Comparison of ENCODE assay signal across 29 cellular contexts in the genomic region with DNA sequence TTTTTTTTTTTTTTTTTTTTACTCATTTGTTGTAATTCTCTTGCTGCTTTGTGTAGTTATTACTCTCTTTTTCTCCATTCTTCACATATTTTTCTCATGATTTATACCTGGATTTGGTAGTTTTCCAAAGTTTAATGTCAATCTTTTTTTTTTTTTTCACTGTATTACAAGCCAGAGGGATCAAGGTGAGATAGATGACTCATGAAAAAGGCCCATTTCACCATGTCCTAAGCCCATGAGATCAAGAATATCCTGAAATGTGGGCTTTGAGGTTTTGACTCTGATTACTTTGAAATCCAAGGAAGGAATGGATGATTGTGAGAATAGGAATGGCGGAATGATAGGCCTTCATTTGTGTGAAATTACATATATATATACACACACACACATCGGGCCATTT. TPM values are rescaled to one million over a fixed set of nuclear protein-coding genes. Genes with fewer than 3 reads are reported as not detected.
DNase-seq lines count a peak whose midpoint lies in the region; ATAC-seq and TF ChIP-seq lines count a peak whose summit lies in the region.
"Had no signal": no experiment of that assay in that cellular context is flagged by ENCODE, and none has a peak within 500 bp of the region (broad histone marks: within the 10 kb centered on the region; RNA-seq: fewer than 3 reads in every experiment).

No MANE protein-coding gene starts in this region.

- intact Hi-C loops in tibial artery (cut with DNase I; ENCODE audit: low total_unique reads), result no loop called here

- peaks cover 31% of the 10 kb centered on the region for H3K36me3 Mint-ChIP-seq in CD4-positive, CD25-positive, alpha-beta regulatory T cell
- peaks cover 14% of the 10 kb centered on the region for H3K36me3 Mint-ChIP-seq in HFFc6 (ENCODE audit: low read depth)

- no peak overlapping the region for H3K4me3 Mint-ChIP-seq in CD4-positive, CD25-positive, alpha-beta regulatory T cell
- peak overlapping the region; percentile 31; the same call in 1 of the 2 replicates for H3K4me3 Mint-ChIP-seq in HFFc6
- H3K4me3 Mint-ChIP-seq: activated CD4-positive, alpha-beta T cell treated with anti-CD3 and anti-CD28 coated beads, Interleukin-2, amount 10 ng/mL, durations not matched to agents 24 days and 14 days; activated T-helper 1 cell treated with anti-CD3 and anti-CD28 coated beads, Interleukin-12 subunit alpha, Interleukin-12 subunit beta, Interleukin-2, Interleukin-4 antibody, amounts not matched to agents 30 ng/mL and 10 ng/mL and 1 ng/mL, durations not matched to agents 14 hours and 24 hours and 36 hours; neural crest cell had no signal

- TF ChIP-seq CTCF in HFFc6 (IDR thresholded peaks at IDR 0.05) (no peak), RWPE2 (IDR thresholded peaks at IDR 0.05; ENCODE audit: poor library complexity, severe bottlenecking) (no peak), foreskin keratinocyte (conservative IDR thresholded peaks at IDR 0.05) (no peak), tibial artery (IDR thresholded peaks at IDR 0.05) (no peak)

- H3K9me3 Mint-ChIP-seq in CD4-positive, CD25-positive, alpha-beta regulatory T cell, result no peaks in the 10 kb centered on the region
- no peaks in the 10 kb centered on the region for H3K9me3 Mint-ChIP-seq in HFFc6
- H3K9me3 Mint-ChIP-seq: activated CD4-positive, alpha-beta T cell treated with anti-CD3 and anti-CD28 coated beads, Interleukin-2, amount 10 ng/mL, durations not matched to agents 24 days and 14 days; activated T-helper 1 cell treated with anti-CD3 and anti-CD28 coated beads, Interleukin-12 subunit alpha, Interleukin-12 subunit beta, Interleukin-2, Interleukin-4 antibody, amounts not matched to agents 30 ng/mL and 10 ng/mL and 1 ng/mL, durations not matched to agents 14 hours and 24 hours and 36 hours; neural crest cell had no signal

- no peak for ATAC-seq in CD4-positive, CD25-positive, alpha-beta regulatory T cell (ENCODE audit: low read depth in 2 of 2)
- ATAC-seq in RWPE2 (ENCODE audit: low read depth) (peak; percentile 83), foreskin keratinocyte (peak; percentile 83), GM18511 (IDR thresholded peaks at IDR 0.05; ENCODE audit: unreplicated experiment) (no peak), GM18909 (IDR thresholded peaks at IDR 0.05; ENCODE audit: poor library complexity, unreplicated experiment) (no peak)
- ATAC-seq: heart left ventricle, left cardiac atrium, right cardiac atrium, Right ventricle myocardium inferior, SK-N-SH treated with all-trans-retinoic acid at 6 μM for 48 hours had no signal

- no peaks in the 10 kb centered on the region for H3K9me3 ChIP-seq in CD4-positive, CD25-positive, alpha-beta regulatory T cell (ENCODE audit: control insufficient read depth in 2 of 2, low read length in 2 of 2)
- H3K9me3 ChIP-seq in RWPE2 (ENCODE audit: severe bottlenecking) (no peaks in the 10 kb centered on the region), tibial artery (no peaks in the 10 kb centered on the region)
- H3K9me3 ChIP-seq: heart left ventricle, spleen, upper lobe of left lung had no signal

- peaks cover 37% of the 10 kb centered on the region for H3K36me3 ChIP-seq in CD4-positive, CD25-positive, alpha-beta regulatory T cell (ENCODE audit: control insufficient read depth, insufficient read depth, low read length)
- H3K36me3 ChIP-seq in RWPE2 (ENCODE audit: low read depth) (peaks cover 45% of the 10 kb centered on the region), tibial artery (peaks cover 5 to 21% (median 10%) of the 10 kb centered on the region in 3 donors)

- H3K4me3 ChIP-seq in CD4-positive, CD25-positive, alpha-beta regulatory T cell (ENCODE audit: low read depth, low read length), result no peak overlapping the region
- H3K4me3 ChIP-seq in RWPE2 (ENCODE audit: severe bottlenecking) (no peak overlapping the region), tibial artery (no peak overlapping the region)
- H3K4me3 ChIP-seq: cardiac muscle cell, coronary artery, heart left ventricle, spleen, upper lobe of left lung had no signal

- H3K4me1 ChIP-seq in CD4-positive, CD25-positive, alpha-beta regulatory T cell (ENCODE audit: control insufficient read depth, insufficient read depth, low read length, poor library complexity, severe bottlenecking), result no peaks in the 10 kb centered on the region
- peaks cover 38% of the 10 kb centered on the region for H3K4me1 ChIP-seq in RWPE2 (ENCODE audit: insufficient read depth, poor library complexity, severe bottlenecking)
- H3K4me1 ChIP-seq in foreskin keratinocyte, result peaks cover 14% of the 10 kb centered on the region
- H3K4me1 ChIP-seq in tibial artery, result peaks cover 0 to 5% (median 0%) of the 10 kb centered on the region in 4 donors

- no peak overlapping the region for H3K27ac ChIP-seq in CD4-positive, CD25-positive, alpha-beta regulatory T cell (ENCODE audit: insufficient read depth, low read length, poor library complexity, severe bottlenecking)
- H3K27ac ChIP-seq in RWPE2 (ENCODE audit: poor library complexity, severe bottlenecking) (peak overlapping the region; percentile 86), foreskin keratinocyte (no peak overlapping the region), tibial artery (no peak overlapping the region)
- H3K27ac ChIP-seq: cardiac muscle cell, coronary artery, heart left ventricle, HL-60, spleen, upper lobe of left lung, WERI-Rb-1 had no signal

- no peak for DNase-seq in CD4-positive, CD25-positive, alpha-beta regulatory T cell
- DNase-seq in HFFc6 (no peak), RWPE2 (ENCODE audit: low spot score) (no peak), foreskin keratinocyte (peak; percentile 89 to 94), GOT3 (lab: John Stamatoyannopoulos, UW) (no peak), tibial artery (no peak)
- DNase-seq: ACHN; activated CD4-positive, alpha-beta T cell treated with anti-CD3 and anti-CD28 coated beads, Interleukin-2, amount 10 ng/mL, durations not matched to agents 24 days and 14 days; activated naive CD4-positive, alpha-beta T cell treated with anti-CD3 and anti-CD28 coated beads, Interleukin-2, amount 50 U/mL, for 16 hours; DMS153; effector memory CD4-positive, alpha-beta T cell; foreskin fibroblast; GDM1; heart left ventricle; left cardiac atrium; NCI-H2029; right cardiac atrium; spleen; upper lobe of left lung; WERI-Rb-1 had no signal

- H3K4me1 Mint-ChIP-seq in CD4-positive, CD25-positive, alpha-beta regulatory T cell, result peaks cover 34 to 44% (median 34%) of the 10 kb centered on the region in 4 donors
- H3K4me1 Mint-ChIP-seq in HFFc6 (ENCODE audit: low read depth), result peaks cover 59% of the 10 kb centered on the region
- H3K4me1 Mint-ChIP-seq: activated CD4-positive, alpha-beta T cell treated with anti-CD3 and anti-CD28 coated beads, Interleukin-2, amount 10 ng/mL, durations not matched to agents 24 days and 14 days; neural crest cell had no signal

- peak overlapping the region in 2 of 3 donors; percentile 30 to 50 for H3K27ac Mint-ChIP-seq in CD4-positive, CD25-positive, alpha-beta regulatory T cell
- H3K27ac Mint-ChIP-seq in HFFc6, result peak overlapping the region; percentile 49; the same call in 1 of the 2 replicates
- H3K27ac Mint-ChIP-seq: activated CD4-positive, alpha-beta T cell treated with anti-CD3 and anti-CD28 coated beads, Interleukin-2, amount 10 ng/mL, durations not matched to agents 24 days and 14 days; activated T-helper 1 cell treated with anti-CD3 and anti-CD28 coated beads, Interleukin-12 subunit alpha, Interleukin-12 subunit beta, Interleukin-2, Interleukin-4 antibody, amounts not matched to agents 30 ng/mL and 10 ng/mL and 1 ng/mL, durations not matched to agents 14 hours and 24 hours and 36 hours had no signal

- H3K27me3 Mint-ChIP-seq in CD4-positive, CD25-positive, alpha-beta regulatory T cell, result no peaks in the 10 kb centered on the region
- no peaks in the 10 kb centered on the region; the same call in none of the 2 replicates for H3K27me3 Mint-ChIP-seq in HFFc6 (ENCODE audit: insufficient read depth)
- H3K27me3 Mint-ChIP-seq: activated CD4-positive, alpha-beta T cell treated with anti-CD3 and anti-CD28 coated beads, Interleukin-2, amount 10 ng/mL, durations not matched to agents 24 days and 14 days had no signal

- H3K27me3 ChIP-seq in CD4-positive, CD25-positive, alpha-beta regulatory T cell (ENCODE audit: control insufficient read depth, insufficient read depth, low read length), result no peaks in the 10 kb centered on the region
- H3K27me3 ChIP-seq in RWPE2 (ENCODE audit: insufficient read depth, poor library complexity, severe bottlenecking), result no peaks in the 10 kb centered on the region
- H3K27me3 ChIP-seq in foreskin keratinocyte, result no peaks in the 10 kb centered on the region
- no peaks in the 10 kb centered on the region for H3K27me3 ChIP-seq in tibial artery
- H3K27me3 ChIP-seq: cardiac muscle cell, heart left ventricle, spleen, upper lobe of left lung had no signal

RNA-seq across cellular contexts. Expression of a gene that starts 31.1 kb away (rescaled TPM):
- 159 TPM for total RNA-seq in CD4-positive, CD25-positive, alpha-beta regulatory T cell
- polyA plus RNA-seq in CD4-positive, CD25-positive, alpha-beta regulatory T cell, result 100 to 1,000 TPM; 107 to 142 (median 121) TPM
- total RNA-seq in HFFc6 (2021; fragmentation: NEBNext Ultra II Directional; extraction: Animal tissue kit (Norgen Biotek cat#: 25700)), result 100 to 1,000 TPM; 106 to 138 (median 120) TPM
- total RNA-seq in foreskin keratinocyte, result 62.2 and 66.8 TPM in 2 replicates
- polyA plus RNA-seq in foreskin keratinocyte, result 25.7 and 26.2 TPM in 2 replicates

Comparison
In these comparisons a context has a peak if more than half of its experiments do, and no peak if none do; other contexts are left out.
1. ATAC-seq: peak in RWPE2 (single experiment) and foreskin keratinocyte (single experiment); none in CD4-positive, CD25-positive, alpha-beta regulatory T cell (0 of 2), GM18511 (single experiment) and GM18909 (single experiment).
2. DNase-seq: peak in foreskin keratinocyte (2 of 2); none in CD4-positive, CD25-positive, alpha-beta regulatory T cell (0 of 3), HFFc6 (single experiment), RWPE2 (single experiment), GOT3 (single experiment) and tibial artery (0 of 2).